In the genomic region with DNA sequence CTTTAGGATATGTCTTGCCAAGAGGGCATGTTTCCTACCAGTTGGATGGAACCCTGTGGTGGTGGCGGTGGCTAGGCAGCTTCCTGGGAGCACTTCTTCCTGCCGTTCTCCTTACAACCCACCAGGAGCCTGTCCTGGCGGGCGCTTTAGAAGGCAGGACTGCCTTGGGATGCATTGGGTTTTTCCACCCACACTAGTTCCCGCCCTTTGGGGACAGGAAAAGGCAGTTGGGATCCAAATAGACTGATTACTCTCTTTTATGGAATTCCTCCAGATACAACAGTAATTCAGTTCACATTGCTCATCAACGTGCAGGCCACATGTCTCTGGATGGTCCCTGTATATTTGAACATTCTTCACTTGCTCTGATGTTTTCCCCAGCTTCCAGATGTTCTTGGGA, we compare ENCODE assay signal across 18 cellular contexts.
A peak's percentile ranks its signal among the peaks of the same experiment; 100 is the strongest.
DNase-seq lines count a peak whose midpoint lies in the region; ATAC-seq and TF ChIP-seq lines count a peak whose summit lies in the region.
"Had no signal": no experiment of that assay in that cellular context is flagged by ENCODE, and none has a peak within 500 bp of the region (broad histone marks: within the 10 kb centered on the region; RNA-seq: fewer than 3 reads in every experiment).

No MANE protein-coding gene starts in this region.

- intact Hi-C loops in activated naive CD4-positive, alpha-beta T cell treated with anti-CD3 and anti-CD28 coated beads for 36 hours (cut with micrococcal nuclease) = no loop called here

- TF ChIP-seq CTCF in AG09309 (IDR thresholded peaks at IDR 0.05; ENCODE audit: control insufficient read depth, insufficient read depth, low read depth, low read length, missing control alignments) (peak; percentile 1), fibroblast of mammary gland (conservative IDR thresholded peaks at IDR 0.05; ENCODE audit: control insufficient read depth, insufficient read depth, low read depth, low read length) (no peak), omental fat pad (IDR thresholded peaks at IDR 0.05) (no peak)

- H3K4me1 Mint-ChIP-seq in activated naive CD4-positive, alpha-beta T cell treated with anti-CD3 and anti-CD28 coated beads for 36 hours (ENCODE audit: low read depth) = peaks cover 2% of the 10 kb centered on the region
- H3K4me1 Mint-ChIP-seq: mesothelial cell of epicardium had no signal

- H3K4me3 Mint-ChIP-seq in activated naive CD4-positive, alpha-beta T cell treated with anti-CD3 and anti-CD28 coated beads for 36 hours = no peak overlapping the region
- H3K4me3 Mint-ChIP-seq: activated naive CD8-positive, alpha-beta T cell treated with anti-CD3 and anti-CD28 coated beads, Interleukin-2, amount 10 ng/mL, durations not matched to agents 7 days and 5 days; mesothelial cell of epicardium; stimulated activated naive CD8-positive, alpha-beta T cell treated with anti-CD3 and anti-CD28 coated beads, Interleukin-15, amount 100 ng/mL, for 72 hours; T-helper 1 cell treated with Interleukin-12 subunit alpha and Interleukin-12 subunit beta and Interleukin-4 antibody, amounts not matched to agents 30 μg/mL and 1 μg/mL, for 36 hours had no signal

- peak; percentile 32 for ATAC-seq in omental fat pad (ENCODE audit: low FRiP score)
- ATAC-seq: activated CD4-positive, CD25-positive, alpha-beta regulatory T cell treated with anti-CD3 and anti-CD28 coated beads, Interleukin-2, amount 50 U/mL, for 24 hours; stimulated activated naive CD8-positive, alpha-beta T cell treated with anti-CD3 and anti-CD28 coated beads, Interleukin-15, amount 100 ng/mL, for 72 hours had no signal

- no peaks in the 10 kb centered on the region for H3K9me3 Mint-ChIP-seq in activated naive CD4-positive, alpha-beta T cell treated with anti-CD3 and anti-CD28 coated beads for 36 hours
- H3K9me3 Mint-ChIP-seq: activated naive CD8-positive, alpha-beta T cell treated with anti-CD3 and anti-CD28 coated beads, Interleukin-2, amount 10 ng/mL, durations not matched to agents 7 days and 5 days; stimulated activated naive CD8-positive, alpha-beta T cell treated with anti-CD3 and anti-CD28 coated beads, Interleukin-15, amount 100 ng/mL, for 72 hours; T-helper 1 cell treated with Interleukin-12 subunit alpha and Interleukin-12 subunit beta and Interleukin-4 antibody, amounts not matched to agents 30 μg/mL and 1 μg/mL, for 36 hours had no signal

- peaks cover 16% of the 10 kb centered on the region for H3K27me3 Mint-ChIP-seq in activated naive CD4-positive, alpha-beta T cell treated with anti-CD3 and anti-CD28 coated beads for 36 hours (ENCODE audit: low read depth)

- H3K4me3 ChIP-seq in AG09309 (ENCODE audit: control insufficient read depth, low read depth, low read length) (peak overlapping the region; percentile 39), fibroblast of mammary gland (ENCODE audit: control insufficient read depth, low read depth, low read length) (peak overlapping the region; percentile 28)

- H3K27ac Mint-ChIP-seq in activated naive CD4-positive, alpha-beta T cell treated with anti-CD3 and anti-CD28 coated beads for 36 hours = no peak overlapping the region
- H3K27ac Mint-ChIP-seq: activated naive CD8-positive, alpha-beta T cell treated with anti-CD3 and anti-CD28 coated beads, Interleukin-2, amount 10 ng/mL, durations not matched to agents 7 days and 5 days; mesothelial cell of epicardium; stimulated activated naive CD8-positive, alpha-beta T cell treated with anti-CD3 and anti-CD28 coated beads, Interleukin-15, amount 100 ng/mL, for 72 hours; T-helper 1 cell treated with Interleukin-12 subunit alpha and Interleukin-12 subunit beta and Interleukin-4 antibody, amounts not matched to agents 30 μg/mL and 1 μg/mL, for 36 hours had no signal

- peak; percentile 54 for DNase-seq in AG09309 (ENCODE audit: low read depth)
- DNase-seq in HS-27A (ENCODE audit: low read depth) = peak; percentile 75
- peak; percentile 90 for DNase-seq in fibroblast of mammary gland (ENCODE audit: low read depth)
- DNase-seq in omental fat pad (ENCODE audit: low spot score) = no peak
- no peak for DNase-seq in iPS-NIHi11 (ENCODE audit: low spot score)
- DNase-seq in activated naive CD4-positive, alpha-beta T cell treated with anti-CD3 and anti-CD28 coated beads for 36 hours = no peak
- DNase-seq in activated gamma-delta T cell (lab: John Stamatoyannopoulos, UW) = no peak
- no peak for DNase-seq in NCI-H1092 treated with DMSO at 0.1 percent for 48 hours (lab: John Stamatoyannopoulos, UW)
- DNase-seq: activated CD8-positive, alpha-beta memory T cell treated with anti-CD3 and anti-CD28 coated beads, Interleukin-2, amount 50 U/mL, for 4 hours; activated naive CD8-positive, alpha-beta T cell treated with anti-CD3 and anti-CD28 coated beads, Interleukin-2, amount 10 ng/mL, durations not matched to agents 7 days and 5 days; BE2C; DMS53; NCI-H2081; NCI-H748 treated with DMSO at 0.1 percent for 48 hours; stimulated activated naive CD8-positive, alpha-beta T cell treated with anti-CD3 and anti-CD28 coated beads, Interleukin-15, amount 100 ng/mL, for 72 hours had no signal

- H3K36me3 Mint-ChIP-seq in activated naive CD4-positive, alpha-beta T cell treated with anti-CD3 and anti-CD28 coated beads for 36 hours (ENCODE audit: low read depth) = no peaks in the 10 kb centered on the region
- H3K36me3 Mint-ChIP-seq: activated naive CD8-positive, alpha-beta T cell treated with anti-CD3 and anti-CD28 coated beads, Interleukin-2, amount 10 ng/mL, durations not matched to agents 7 days and 5 days; mesothelial cell of epicardium had no signal

- CTCF ChIA-PET in activated naive CD4-positive, alpha-beta T cell treated with anti-CD3 and anti-CD28 coated beads for 36 hours (lab: Charles Lee) = interaction anchor here (0.6 to 1.9 kb wide), 5 partner anchors 10 to 1114 kb away, joined by 3 to 10 read pairs (median 3); no protein-coding TSS in a partner anchor

Comparison
In these comparisons a context has a peak if more than half of its experiments do, and no peak if none do; other contexts are left out.
1. DNase-seq: peak in AG09309 (single experiment), HS-27A (single experiment) and fibroblast of mammary gland (single experiment); none in omental fat pad (single experiment), iPS-NIHi11 (single experiment), activated naive CD4-positive, alpha-beta T cell treated with anti-CD3 and anti-CD28 coated beads for 36 hours (single experiment), activated gamma-delta T cell (single experiment) and NCI-H1092 treated with DMSO at 0.1 percent for 48 hours (single experiment).